8 cellular contexts compared by ENCODE assay signal in the genomic region with DNA sequence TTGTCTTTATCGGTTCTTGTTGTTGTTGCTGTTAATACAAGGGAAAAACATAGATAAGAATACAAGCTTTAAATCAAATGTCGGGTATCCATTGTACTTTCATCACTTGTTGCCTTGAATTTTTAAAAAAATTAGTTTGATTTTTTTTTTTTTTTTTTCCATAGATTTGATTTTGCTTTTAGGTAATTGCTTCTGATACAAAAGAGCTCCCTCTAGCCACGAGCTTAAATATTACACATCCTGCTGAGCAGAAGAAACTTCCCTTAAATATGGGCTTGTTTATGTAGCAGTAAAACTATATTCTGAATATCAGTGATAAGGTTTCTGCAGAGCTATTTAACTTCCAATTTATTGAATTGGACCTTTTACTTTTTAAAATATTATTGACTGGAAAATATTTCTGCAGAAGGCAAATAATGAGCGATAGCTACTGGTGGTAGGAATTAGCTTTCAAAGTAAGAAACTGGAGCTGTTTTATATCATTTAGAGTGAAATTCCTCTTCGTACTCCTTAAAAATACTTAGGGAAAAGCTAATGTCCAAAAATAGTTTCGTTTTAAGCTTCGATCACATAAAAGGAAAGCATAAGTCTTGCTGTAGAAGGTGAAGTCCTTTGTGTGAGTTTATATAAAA.
DNase-seq lines count a peak whose midpoint lies in the region; ATAC-seq and TF ChIP-seq lines count a peak whose summit lies in the region.

No MANE protein-coding gene starts in this region.

- no peak overlapping the region for H3K27ac ChIP-seq in CD4-positive, alpha-beta T cell (ENCODE audit: low read depth, low read length)

- H3K27me3 ChIP-seq in CD4-positive, alpha-beta T cell (ENCODE audit: control insufficient read depth, insufficient read depth, low read length), result no peaks in the 10 kb centered on the region

- H3K4me3 Mint-ChIP-seq in CD4-positive, alpha-beta T cell, result no peak overlapping the region

- ATAC-seq in CD4-positive, alpha-beta T cell (ENCODE audit: poor library complexity), result no peak
- no peak for ATAC-seq in GM21423 (IDR thresholded peaks at IDR 0.05; ENCODE audit: unreplicated experiment)

- intact Hi-C loops in CD4-positive, alpha-beta T cell (cut with DNase I, micrococcal nuclease), result no loop called here

- H3K9me3 ChIP-seq in CD4-positive, alpha-beta T cell (ENCODE audit: control insufficient read depth, low read length), result no peaks in the 10 kb centered on the region

- H3K4me3 ChIP-seq in epithelial cell of esophagus (ENCODE audit: low read length), result no peak overlapping the region
- H3K4me3 ChIP-seq in retinal pigment epithelial cell (ENCODE audit: low read length), result no peak overlapping the region

- DNase-seq in GDM1 (lab: John Stamatoyannopoulos, UW) (peak; percentile 9), H4 (ENCODE audit: low spot score) (peak; percentile 64), NCI-H2171 treated with DMSO at 0.1 percent for 48 hours (lab: John Stamatoyannopoulos, UW) (peak; percentile 53), epithelial cell of esophagus (ENCODE audit: low read depth) (peak; percentile 62), retinal pigment epithelial cell (ENCODE audit: low read depth) (peak; percentile 16)
- DNase-seq in CD4-positive, alpha-beta T cell, result no peak
- no peak for DNase-seq in activated T-cell treated with anti-CD3 and anti-CD28 coated beads, Interleukin-2, amount 50 U/mL, for 1 hour

- POLR2A ChIA-PET in CD4-positive, alpha-beta T cell (lab: Charles Lee), result no interaction called here

- CTCF ChIA-PET in CD4-positive, alpha-beta T cell (lab: Charles Lee), result no interaction called here

- TF ChIP-seq CTCF in epithelial cell of esophagus (IDR thresholded peaks at IDR 0.05; ENCODE audit: insufficient read depth, low read depth, low read length, missing control alignments) (peak; percentile 63), retinal pigment epithelial cell (conservative IDR thresholded peaks at IDR 0.05; ENCODE audit: low read depth, low read length) (peak; percentile 68)
- no peak for TF ChIP-seq CTCF in CD4-positive, alpha-beta T cell (IDR thresholded peaks at IDR 0.05)

- no peaks in the 10 kb centered on the region for H3K36me3 Mint-ChIP-seq in CD4-positive, alpha-beta T cell (ENCODE audit: low read depth)

- H3K27me3 Mint-ChIP-seq in CD4-positive, alpha-beta T cell, result no peaks in the 10 kb centered on the region

- no peaks in the 10 kb centered on the region for H3K4me1 Mint-ChIP-seq in CD4-positive, alpha-beta T cell (ENCODE audit: low read depth)

- no peaks in the 10 kb centered on the region for H3K9me3 Mint-ChIP-seq in CD4-positive, alpha-beta T cell

- no peak overlapping the region for H3K27ac Mint-ChIP-seq in CD4-positive, alpha-beta T cell

Comparison
In these comparisons a context has a peak if more than half of its experiments do, and no peak if none do; other contexts are left out.
1. DNase-seq: peak in GDM1 (single experiment), H4 (single experiment), NCI-H2171 treated with DMSO at 0.1 percent for 48 hours (single experiment), epithelial cell of esophagus (single experiment) and retinal pigment epithelial cell (single experiment); none in CD4-positive, alpha-beta T cell (0 of 10) and activated T-cell treated with anti-CD3 and anti-CD28 coated beads, Interleukin-2, amount 50 U/mL, for 1 hour (single experiment).